Comparison of ENCODE assay signal across 8 cellular contexts in the genomic region with DNA sequence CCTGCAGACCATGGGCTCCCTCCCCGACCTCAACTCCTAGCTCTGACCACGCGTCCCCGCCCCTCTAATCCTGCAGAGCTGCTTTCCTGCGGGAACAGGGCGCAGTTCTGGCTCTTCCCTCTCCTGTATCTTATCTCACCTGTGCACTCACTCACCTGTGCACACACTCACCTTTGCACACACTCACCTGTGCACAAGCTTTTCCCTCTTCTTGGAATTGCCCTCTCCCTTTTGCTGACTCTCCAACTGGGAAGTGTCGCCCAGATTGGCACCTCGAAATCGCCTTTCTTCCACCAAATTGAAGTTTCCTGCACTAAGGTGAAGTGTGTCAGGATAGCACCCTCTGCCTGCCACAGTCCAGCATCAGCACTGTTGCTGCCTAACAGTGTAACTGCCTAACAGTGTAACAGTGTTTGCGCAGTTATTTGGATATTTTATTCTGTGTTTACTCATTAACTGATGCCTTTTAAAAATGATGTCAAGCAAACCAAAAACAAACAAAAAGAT. TPM values are rescaled to one million over a fixed set of nuclear protein-coding genes. Genes with fewer than 3 reads are reported as not detected.
A peak's percentile ranks its signal among the peaks of the same experiment; 100 is the strongest.
DNase-seq lines count a peak whose midpoint lies in the region; ATAC-seq and TF ChIP-seq lines count a peak whose summit lies in the region.

No MANE protein-coding gene starts in this region.

- H2BK15ac ChIP-seq in neuronal stem cell (ENCODE audit: low read length) = no peak overlapping the region

- peak overlapping the region; percentile 59 for H2BK5ac ChIP-seq in neuronal stem cell (ENCODE audit: low read length)

- no peak overlapping the region for H3K18ac ChIP-seq in neuronal stem cell (ENCODE audit: low read length)

- peak overlapping the region; percentile 73 for H3K9ac ChIP-seq in neuronal stem cell (ENCODE audit: low read depth, low read length, poor library complexity)

- H3K27ac Mint-ChIP-seq in activated CD4-positive, alpha-beta memory T cell treated with anti-CD3 and anti-CD28 coated beads for 36 hours = peak overlapping the region; percentile 85

- peaks cover 2 to 3% of the 10 kb centered on the region in 2 donors for H3K4me1 ChIP-seq in neuronal stem cell (ENCODE audit: control insufficient read depth in 2 of 2, insufficient read depth in 1 of 2, low read depth in 1 of 2, low read length in 2 of 2)

- no peak overlapping the region for H3K4ac ChIP-seq in neuronal stem cell (ENCODE audit: low read length)

- H4K91ac ChIP-seq in neuronal stem cell (ENCODE audit: low read depth, low read length, poor library complexity) = no peak overlapping the region

- peak overlapping the region; percentile 92 for H3K4me3 Mint-ChIP-seq in activated CD4-positive, alpha-beta memory T cell treated with anti-CD3 and anti-CD28 coated beads for 36 hours

- H3K4me1 Mint-ChIP-seq in activated CD4-positive, alpha-beta memory T cell treated with anti-CD3 and anti-CD28 coated beads for 36 hours (ENCODE audit: low read depth) = peaks cover 7% of the 10 kb centered on the region

- intact Hi-C loops in activated CD4-positive, alpha-beta memory T cell treated with anti-CD3 and anti-CD28 coated beads for 36 hours (cut with micrococcal nuclease) = loop anchor here (1.0 kb wide), 3 partner anchors 11 to 47 kb away; a partner anchor contains a TSS

- H2BK12ac ChIP-seq in neuronal stem cell (ENCODE audit: low read length) = no peak overlapping the region

- no peaks in the 10 kb centered on the region for H3K36me3 ChIP-seq in neuronal stem cell (replicated peaks in 1 of 2; ENCODE audit: control insufficient read depth in 2 of 2, insufficient read depth in 2 of 2, low read length in 2 of 2)

- H4K8ac ChIP-seq in neuronal stem cell (ENCODE audit: low read depth, low read length) = no peak overlapping the region

- H3K36me3 Mint-ChIP-seq in activated CD4-positive, alpha-beta memory T cell treated with anti-CD3 and anti-CD28 coated beads for 36 hours = peaks cover 8% of the 10 kb centered on the region

- peak; percentile 33 for ATAC-seq in HG02973 (IDR thresholded peaks at IDR 0.05; ENCODE audit: unreplicated experiment)

- H2BK120ac ChIP-seq in neuronal stem cell (ENCODE audit: low read depth, low read length) = no peak overlapping the region

- POLR2A ChIA-PET in AG04450 (lab: Yijun Ruan, JAX) = interaction anchor here (0.6 kb wide), 1 partner anchor 1332 kb away, joined by 3 read pairs; no protein-coding TSS in a partner anchor
- POLR2A ChIA-PET in activated CD4-positive, alpha-beta memory T cell treated with anti-CD3 and anti-CD28 coated beads for 36 hours (lab: Charles Lee) = interaction anchor here (1.2 to 1.3 kb wide), 2 partner anchors 9 to 11 kb away, joined by 4 to 6 read pairs; a partner anchor contains a TSS

- no CpG with 5 or more reads among the region's 10 CpGs for WGBS in neuronal stem cell (ENCODE audit: extremely low coverage in 2 of 2, insufficient read length in 2 of 2, insufficient replicate concordance in 1 of 2), 2 donors

- H3K27me3 Mint-ChIP-seq in activated CD4-positive, alpha-beta memory T cell treated with anti-CD3 and anti-CD28 coated beads for 36 hours = peaks cover 2% of the 10 kb centered on the region

- peaks cover under 1% of the 10 kb centered on the region for H3K9me3 Mint-ChIP-seq in activated CD4-positive, alpha-beta memory T cell treated with anti-CD3 and anti-CD28 coated beads for 36 hours

- no peak overlapping the region for H2AK5ac ChIP-seq in neuronal stem cell (ENCODE audit: low read depth, low read length)

- H3K4me3 ChIP-seq in AG04450 (ENCODE audit: low read depth, low read length) (peak overlapping the region; percentile 63), fibroblast of pulmonary artery (replicated peaks; ENCODE audit: low read depth, low read length) (peak overlapping the region; percentile 60), neuronal stem cell (ENCODE audit: low read length in 2 of 2) (peak overlapping the region; percentile 51 to 86)

- TF ChIP-seq CTCF in AG04450 (IDR thresholded peaks at IDR 0.05; ENCODE audit: low read depth, low read length) (peak; percentile 36), GM13977 (IDR thresholded peaks at IDR 0.05; ENCODE audit: extremely low read depth, insufficient read depth, missing control alignments) (peak; percentile 44), fibroblast of pulmonary artery (IDR thresholded peaks at IDR 0.05; ENCODE audit: low read length, missing control alignments) (peak; percentile 49)

- CTCF ChIA-PET in AG04450 (lab: Charles Lee) = interaction anchor here (1.2 kb wide), 1 partner anchor 19 kb away, joined by 3 read pairs; no protein-coding TSS in a partner anchor
- CTCF ChIA-PET in activated CD4-positive, alpha-beta memory T cell treated with anti-CD3 and anti-CD28 coated beads for 36 hours (lab: Charles Lee) = interaction anchor here (0.6 to 4.5 kb wide), 14 partner anchors 8 to 178 kb away, joined by 3 to 40 read pairs (median 4); a partner anchor contains a TSS

- peak overlapping the region; percentile 46 for H3K23ac ChIP-seq in neuronal stem cell (ENCODE audit: low read depth, low read length, poor library complexity)

- H3K9me3 ChIP-seq in AG04450 (ENCODE audit: control insufficient read depth, insufficient read depth, low read length) (no peaks in the 10 kb centered on the region; the same call in 1 of the 2 replicates), neuronal stem cell (replicated peaks in 1 of 2; ENCODE audit: control insufficient read depth in 2 of 2, insufficient read depth in 1 of 2, low read depth in 1 of 2, low read length in 2 of 2) (no peaks in the 10 kb centered on the region)

- in situ Hi-C loops in GM13977 (cut with MboI; ENCODE audit: low pct_unique_long_range_greater_than_20kb, low sequenced_read_pairs, unreplicated experiment) = no loop called here

- no peak overlapping the region for H3K27ac ChIP-seq in AG04450 (ENCODE audit: low read depth, low read length)
- H3K27ac ChIP-seq in neuronal stem cell (replicated peaks; ENCODE audit: low read length) = no peak overlapping the region

- DNase-seq in AG04450 (ENCODE audit: low read depth, low spot score) (no peak), GM13977 (ENCODE audit: low spot score) (peak; percentile 59), NCI-H2029 treated with DMSO at 0.1 percent for 48 hours (lab: John Stamatoyannopoulos, UW) (peak; percentile 41), fibroblast of pulmonary artery (ENCODE audit: low read depth) (peak; percentile 40), neuronal stem cell (ENCODE audit: low spot score) (no peak), RPMI8226 (no peak)
- peak; percentile 54 for DNase-seq in activated CD4-positive, alpha-beta memory T cell treated with anti-CD3 and anti-CD28 coated beads for 36 hours

- H2AFZ ChIP-seq in neuronal stem cell (ENCODE audit: low read length) = peak overlapping the region; percentile 95

- H3K27me3 ChIP-seq in AG04450 (ENCODE audit: control insufficient read depth, insufficient read depth, low read length) (peaks cover 13% of the 10 kb centered on the region), neuronal stem cell (ENCODE audit: control insufficient read depth in 3 of 3, insufficient read depth in 3 of 3, low read depth in 1 of 3, low read length in 3 of 3) (peaks cover 0 to 35% (median 7%) of the 10 kb centered on the region in 3 experiments)

- H3K79me1 ChIP-seq in neuronal stem cell (ENCODE audit: low read depth, low read length) = no peaks in the 10 kb centered on the region

- H3K4me2 ChIP-seq in neuronal stem cell (ENCODE audit: insufficient read depth, low read length, poor library complexity, severe bottlenecking) = peak overlapping the region; percentile 96

- H3K14ac ChIP-seq in neuronal stem cell (ENCODE audit: low read length) = no peak overlapping the region

RNA-seq across cellular contexts. Expression of a gene that starts 0.6 kb away (rescaled TPM):
- polyA plus RNA-seq in AG04450 (2011; rRNA removed) = not detected in 2 replicates
- not detected in 2 replicates for polyA minus RNA-seq in AG04450 (2011; rRNA and poly(A)+ RNA removed)
- 1 to 10 TPM; 6.6 to 6.8 TPM for total RNA-seq in activated CD4-positive, alpha-beta memory T cell treated with anti-CD3 and anti-CD28 coated beads for 36 hours
- 0.21 TPM for polyA plus RNA-seq in neuronal stem cell (2013, experiment 1 of 2)
- polyA plus RNA-seq in neuronal stem cell (2013, experiment 2 of 2) = 0.19 TPM

RNA-seq across cellular contexts. Expression of a gene that starts 11.3 kb away (rescaled TPM):
- polyA plus RNA-seq in AG04450 (2011; rRNA removed) = not detected in 2 replicates
- polyA minus RNA-seq in AG04450 (2011; rRNA and poly(A)+ RNA removed) = not detected in 2 replicates
- 1 to 10 TPM; 7.9 to 8.6 TPM for total RNA-seq in activated CD4-positive, alpha-beta memory T cell treated with anti-CD3 and anti-CD28 coated beads for 36 hours
- polyA plus RNA-seq in neuronal stem cell (2013, experiment 1 of 2) = 0.03 TPM
- polyA plus RNA-seq in neuronal stem cell (2013, experiment 2 of 2) = 0.06 TPM

RNA-seq across cellular contexts. Expression of a gene that starts 50.9 kb away (rescaled TPM):
- 0.17 and 0.24 TPM in 2 replicates for polyA plus RNA-seq in AG04450 (2011; rRNA removed)
- polyA minus RNA-seq in AG04450 (2011; rRNA and poly(A)+ RNA removed) = 0.43 and 1.9 TPM in 2 replicates
- 10 to 100 TPM; 21.4 to 22.7 TPM for total RNA-seq in activated CD4-positive, alpha-beta memory T cell treated with anti-CD3 and anti-CD28 coated beads for 36 hours
- 26.6 TPM for polyA plus RNA-seq in neuronal stem cell (2013, experiment 1 of 2)
- 27.4 TPM for polyA plus RNA-seq in neuronal stem cell (2013, experiment 2 of 2)

Comparison
In these comparisons a context has a peak if more than half of its experiments do, and no peak if none do; other contexts are left out.
1. DNase-seq: peak in GM13977 (single experiment), NCI-H2029 treated with DMSO at 0.1 percent for 48 hours (single experiment), activated CD4-positive, alpha-beta memory T cell treated with anti-CD3 and anti-CD28 coated beads for 36 hours (single experiment) and fibroblast of pulmonary artery (single experiment); none in AG04450 (single experiment), neuronal stem cell (single experiment) and RPMI8226 (single experiment).
2. Peak in every context shown above with its lines, with median percentiles within 50 percentile points of each other: H3K4me3 ChIP-seq and CTCF ChIP-seq.